In genomic region chr3:128995737-128996136, GRCh38 we compare ENCODE assay signal across 22 cellular contexts. TPM values are rescaled to one million over a fixed set of nuclear protein-coding genes. Genes with fewer than 3 reads are reported as not detected.
DNase-seq lines count a peak whose midpoint lies in the region; ATAC-seq and TF ChIP-seq lines count a peak whose summit lies in the region.
"Had no signal": no experiment of that assay in that cellular context is flagged by ENCODE, and none has a peak within 500 bp of the region (broad histone marks: within the 10 kb centered on the region; RNA-seq: fewer than 3 reads in every experiment).

No MANE protein-coding gene starts in this region.

- no peaks in the 10 kb centered on the region for H3K9me2 ChIP-seq in GM23248 (ENCODE audit: insufficient read depth)
- 0 out of 2 replicates have a peak, but pooled peaks cover 10% of the 10 kb centered on the region for H3K9me2 ChIP-seq in GM23338 (ENCODE audit: insufficient read depth)

- H3K27ac Mint-ChIP-seq in activated naive CD8-positive, alpha-beta T cell treated with anti-CD3 and anti-CD28 coated beads, Interleukin-2, amount 50 U/mL, for 24 hours: no peak overlapping the region
- H3K27ac Mint-ChIP-seq in neural progenitor cell: peak overlapping the region; percentile 97
- H3K27ac Mint-ChIP-seq in GM23338: no peak overlapping the region

- peak; percentile 51 for ATAC-seq in activated naive CD8-positive, alpha-beta T cell treated with anti-CD3 and anti-CD28 coated beads, Interleukin-2, amount 50 U/mL, for 24 hours
- ATAC-seq in sciatic nerve (no peak), GM23338 (no peak)

- WGBS in GM23248 (ENCODE audit: low coverage in 1 of 2, low lambda C conversion rate in 2 of 2, missing lambda C conversion rate in 2 of 2), 2 experiments: 71 to 96% methylated on average over 1 of the region's 1 CpG

- H3K36me3 ChIP-seq in BLaER1 (no peaks in the 10 kb centered on the region), neural progenitor cell (no peaks in the 10 kb centered on the region), GM23248 (ENCODE audit: low read depth) (no peaks in the 10 kb centered on the region), GM23338 (ENCODE audit: insufficient read depth) (no peaks in the 10 kb centered on the region)

- intact Hi-C loops in sciatic nerve (cut with DNase I): no loop called here

- peaks cover 77% of the 10 kb centered on the region for H3K4me1 ChIP-seq in BLaER1
- H3K4me1 ChIP-seq in neural progenitor cell: peaks cover 54% of the 10 kb centered on the region
- no peaks in the 10 kb centered on the region for H3K4me1 ChIP-seq in GM23248 (ENCODE audit: insufficient read depth)
- H3K4me1 ChIP-seq in GM23338 (ENCODE audit: insufficient read depth): peaks cover 25% of the 10 kb centered on the region

- H3K79me2 ChIP-seq in neural progenitor cell (ENCODE audit: low read depth): no peaks in the 10 kb centered on the region
- H3K79me2 ChIP-seq in GM23248 (ENCODE audit: insufficient read depth): no peaks in the 10 kb centered on the region
- H3K79me2 ChIP-seq in GM23338 (replicated peaks; ENCODE audit: insufficient read depth): no peaks in the 10 kb centered on the region

- H3F3A ChIP-seq in neural progenitor cell (ENCODE audit: low read depth): peaks cover 38% of the 10 kb centered on the region
- H3F3A ChIP-seq in GM23248 (ENCODE audit: insufficient read depth): peaks cover 3% of the 10 kb centered on the region; the same call in 1 of the 2 replicates
- 0 out of 2 replicates have a peak, but pooled peaks cover 5% of the 10 kb centered on the region for H3F3A ChIP-seq in GM23338 (replicated peaks; ENCODE audit: low read depth)

- no peaks in the 10 kb centered on the region for H3K9me3 Mint-ChIP-seq in activated naive CD8-positive, alpha-beta T cell treated with anti-CD3 and anti-CD28 coated beads, Interleukin-2, amount 50 U/mL, for 24 hours
- H3K9me3 Mint-ChIP-seq in neural progenitor cell (no peaks in the 10 kb centered on the region), GM23338 (no peaks in the 10 kb centered on the region)

- H3K4me2 ChIP-seq in BLaER1 (peak overlapping the region; percentile 86), neural progenitor cell (peak overlapping the region; percentile 4), GM23248 (ENCODE audit: unreplicated experiment) (no peak overlapping the region), GM23338 (no peak overlapping the region)

- H3K27me3 ChIP-seq in BLaER1 (peaks cover 13% of the 10 kb centered on the region), neural progenitor cell (peaks cover 29% of the 10 kb centered on the region), GM23248 (replicated peaks; ENCODE audit: insufficient read depth) (peaks cover 64% of the 10 kb centered on the region), GM23338 (ENCODE audit: insufficient read depth) (peaks cover 78% of the 10 kb centered on the region)

- in situ Hi-C loops in GM23248 (cut with MboI): no loop called here

- H3K9ac ChIP-seq in BLaER1 (no peak overlapping the region), neural progenitor cell (no peak overlapping the region), GM23248 (no peak overlapping the region)

- H3K4me3 ChIP-seq in BLaER1 (no peak overlapping the region), neural progenitor cell (no peak overlapping the region), GM23248 (no peak overlapping the region), GM23338 (no peak overlapping the region)

- peaks cover 16% of the 10 kb centered on the region for H3K27me3 Mint-ChIP-seq in activated naive CD8-positive, alpha-beta T cell treated with anti-CD3 and anti-CD28 coated beads, Interleukin-2, amount 50 U/mL, for 24 hours
- H3K27me3 Mint-ChIP-seq in neural progenitor cell (ENCODE audit: insufficient read depth, low read depth): peaks cover 9% of the 10 kb centered on the region
- peaks cover 43% of the 10 kb centered on the region for H3K27me3 Mint-ChIP-seq in GM23338 (ENCODE audit: insufficient read depth, low read depth, poor library complexity)

- peak; percentile 5 for DNase-seq in HuH-7.5 (ENCODE audit: low spot score)
- no peak for DNase-seq in activated naive CD8-positive, alpha-beta T cell treated with anti-CD3 and anti-CD28 coated beads, Interleukin-2, amount 50 U/mL, for 24 hours
- peak; percentile 52 for DNase-seq in neural progenitor cell (ENCODE audit: low spot score)
- no peak for DNase-seq in NCI-H146 treated with DMSO at 0.1 percent for 48 hours (lab: John Stamatoyannopoulos, UW; ENCODE audit: unreplicated experiment)
- DNase-seq in sciatic nerve (ENCODE audit: low spot score): no peak
- no peak for DNase-seq in GM23248
- no peak for DNase-seq in GM23338 (ENCODE audit: low spot score)
- DNase-seq: COR-L47, DMS153, EL, IMR-90, NCI-H1417 treated with DMSO at 0.1 percent for 48 hours, NCI-H2029, NCI-H2171, NCI-H446, NCI-H69, OCI-M1, SHP77 treated with DMSO at 0.1 percent for 48 hours had no signal

- H2AFZ ChIP-seq in neural progenitor cell (replicated peaks) (no peak overlapping the region), GM23248 (no peak overlapping the region), GM23338 (no peak overlapping the region)

- 0 out of 2 replicates have a peak, but pooled peaks cover under 1% of the 10 kb centered on the region for H4K20me1 ChIP-seq in BLaER1
- H4K20me1 ChIP-seq in neural progenitor cell (ENCODE audit: low read depth): no peaks in the 10 kb centered on the region
- no peaks in the 10 kb centered on the region for H4K20me1 ChIP-seq in GM23248 (ENCODE audit: insufficient read depth)
- H4K20me1 ChIP-seq in GM23338 (replicated peaks; ENCODE audit: insufficient read depth): no peaks in the 10 kb centered on the region; the same call in 1 of the 2 replicates

- H3K4me3 Mint-ChIP-seq in activated naive CD8-positive, alpha-beta T cell treated with anti-CD3 and anti-CD28 coated beads, Interleukin-2, amount 50 U/mL, for 24 hours: no peak overlapping the region
- peak overlapping the region; percentile 52 for H3K4me3 Mint-ChIP-seq in neural progenitor cell
- H3K4me3 Mint-ChIP-seq in GM23338: no peak overlapping the region

- no peak for TF ChIP-seq CTCF in neural progenitor cell (IDR thresholded peaks at IDR 0.05)
- no peak for TF ChIP-seq CTCF in GM23338 (conservative IDR thresholded peaks at IDR 0.05; ENCODE audit: low read depth in 2 of 2)

- H3K4me1 Mint-ChIP-seq in activated naive CD8-positive, alpha-beta T cell treated with anti-CD3 and anti-CD28 coated beads, Interleukin-2, amount 50 U/mL, for 24 hours: peaks cover 33% of the 10 kb centered on the region
- peaks cover 77% of the 10 kb centered on the region for H3K4me1 Mint-ChIP-seq in neural progenitor cell
- peaks cover 38% of the 10 kb centered on the region for H3K4me1 Mint-ChIP-seq in GM23338

- no peak overlapping the region for H3K27ac ChIP-seq in BLaER1
- no peak overlapping the region for H3K27ac ChIP-seq in neural progenitor cell
- H3K27ac ChIP-seq in GM23248: no peak overlapping the region
- no peak overlapping the region for H3K27ac ChIP-seq in GM23338 (ENCODE audit: low read depth)

- no peaks in the 10 kb centered on the region for H3K36me3 Mint-ChIP-seq in activated naive CD8-positive, alpha-beta T cell treated with anti-CD3 and anti-CD28 coated beads, Interleukin-2, amount 50 U/mL, for 24 hours (ENCODE audit: low read depth)
- H3K36me3 Mint-ChIP-seq in neural progenitor cell: peaks cover 8% of the 10 kb centered on the region
- H3K36me3 Mint-ChIP-seq in GM23338 (ENCODE audit: low read depth): no peaks in the 10 kb centered on the region; the same call in 2 of the 3 replicates

- H3K9me3 ChIP-seq in BLaER1: no peaks in the 10 kb centered on the region
- no peaks in the 10 kb centered on the region for H3K9me3 ChIP-seq in neural progenitor cell (ENCODE audit: low read depth)
- H3K9me3 ChIP-seq in GM23248 (ENCODE audit: low read depth): no peaks in the 10 kb centered on the region

TF ChIP-seq in GM23338, 12 proteins besides CTCF, POLR2A, EP300 and RAD21:
- TF ChIP-seq ETS1 (IDR thresholded peaks at IDR 0.05) (no peak), ZNF114 (CRISPR knock-in tag; IDR thresholded peaks at IDR 0.05) (no peak)

RNA-seq across cellular contexts. Expression of gene CFAP92, which starts 1.9 kb away (rescaled TPM):
- total RNA-seq in neural progenitor cell (ENCODE audit: low replicate concordance) (5.3 and 5.5 TPM in 2 replicates), sciatic nerve (1.2 TPM)
- total RNA-seq in GM23248 (2014; rRNA removed; shearing (Covaris generic)): not detected in 2 replicates
- polyA plus RNA-seq in GM23248 (2016; fragmentation: Nextera tagmentation; extraction: Ambion mirVana) (not detected in 2 replicates), GM23338 (2016; fragmentation: Nextera tagmentation; extraction: Ambion mirVana) (1.7 and 2.3 TPM in 2 replicates)
- total RNA-seq in GM23338 (2014; rRNA removed; shearing (Covaris generic)): 1.6 and 2.1 TPM in 2 replicates
- total RNA-seq: IMR-90, LHCN-M2 had no signal
- polyA plus RNA-seq: BJ, IMR-90 had no signal

RNA-seq across cellular contexts. Expression of gene EFCC1, which starts 5.4 kb away (rescaled TPM):
- 1.1 and 1.5 TPM in 2 replicates for total RNA-seq in neural progenitor cell (ENCODE audit: low replicate concordance)
- 1.6 TPM for total RNA-seq in sciatic nerve
- total RNA-seq in GM23248 (2014; rRNA removed; shearing (Covaris generic)): not detected in 2 replicates
- polyA plus RNA-seq in GM23248 (2016; fragmentation: Nextera tagmentation; extraction: Ambion mirVana): not detected in 2 replicates
- 0.27 TPM in 1 of 2 replicates, not detected in the other for total RNA-seq in GM23338 (2014; rRNA removed; shearing (Covaris generic))
- 0.10 TPM in 1 of 2 replicates, not detected in the other for polyA plus RNA-seq in GM23338 (2016; fragmentation: Nextera tagmentation; extraction: Ambion mirVana)
- total RNA-seq: IMR-90, LHCN-M2, RPMI7951 had no signal
- polyA plus RNA-seq: BJ, IMR-90 had no signal

Comparison
In these comparisons a context has a peak if more than half of its experiments do, and no peak if none do; other contexts are left out.
1. H3K4me2 ChIP-seq: peak in BLaER1 (single experiment) and neural progenitor cell (single experiment); none in GM23248 (single experiment) and GM23338 (single experiment).
2. DNase-seq: peak in HuH-7.5 (single experiment) and neural progenitor cell (single experiment); none in activated naive CD8-positive, alpha-beta T cell treated with anti-CD3 and anti-CD28 coated beads, Interleukin-2, amount 50 U/mL, for 24 hours (single experiment), NCI-H146 treated with DMSO at 0.1 percent for 48 hours (single experiment), sciatic nerve (single experiment), GM23248 (single experiment) and GM23338 (single experiment).